21 cellular contexts compared by ENCODE assay signal in genomic region chr19:7445104-7445503, GRCh38.
"Had no signal": no experiment of that assay in that cellular context is flagged by ENCODE, and none has a peak within 500 bp of the region (broad histone marks: within the 10 kb centered on the region; RNA-seq: fewer than 3 reads in every experiment).

No MANE protein-coding gene starts in this region.

- H3K27me3 Mint-ChIP-seq: naive thymus-derived CD8-positive, alpha-beta T cell; stimulated activated memory B cell treated with anti-CD40 and anti-IgM and Interleukin-4, amounts not matched to agents 10 μg/mL and 1 μg/mL and 100 μg/mL, for 72 hours; type B pancreatic cell had no signal

- H3K4me3 Mint-ChIP-seq: immature natural killer cell; naive thymus-derived CD8-positive, alpha-beta T cell; nephron progenitor cell; stimulated activated memory B cell treated with anti-CD40 and anti-IgM and Interleukin-4, amounts not matched to agents 10 μg/mL and 1 μg/mL and 100 μg/mL, for 72 hours; type B pancreatic cell had no signal

- H3K4me1 Mint-ChIP-seq: nephron progenitor cell had no signal

- H3K27ac Mint-ChIP-seq: immature natural killer cell, nephron progenitor cell, type B pancreatic cell had no signal

- H3K9me3 Mint-ChIP-seq: naive thymus-derived CD8-positive, alpha-beta T cell; type B pancreatic cell had no signal

- H3K27ac ChIP-seq: lower lobe of right lung, prostate gland, right atrium auricular region, sigmoid colon, suprapubic skin, thyroid gland had no signal

- ATAC-seq: left colon; left ventricle myocardium superior; lower lobe of right lung; naive thymus-derived CD8-positive, alpha-beta T cell; stimulated activated memory B cell treated with anti-CD40 and anti-IgM and Interleukin-4, amounts not matched to agents 10 μg/mL and 1 μg/mL and 100 μg/mL, for 72 hours; stimulated activated naive CD8-positive, alpha-beta T cell treated with anti-CD3 and anti-CD28 coated beads, Interleukin-15, Interleukin-2, amounts not matched to agents 100 U/mL and 50 U/mL, for 24 hours had no signal

- DNase-seq: cortex of kidney; hypothalamus; immature natural killer cell; islet precursor cell; kidney glomerular epithelial cell; left colon; left ventricle myocardium superior; lower lobe of right lung; naive thymus-derived CD8-positive, alpha-beta T cell; nephron progenitor cell; nucleus accumbens; sigmoid colon; stimulated activated CD4-positive, alpha-beta T cell treated with anti-CD3 and anti-CD28 coated beads, Interleukin-2, amount 100 ng/mL, for 24 hours; stimulated activated CD4-positive, alpha-beta T cell treated with anti-CD3 and anti-CD28 coated beads, Interleukin-4, amount 100 ng/mL, for 24 hours; stimulated activated naive CD8-positive, alpha-beta T cell treated with anti-CD3 and anti-CD28 coated beads, Interleukin-15, Interleukin-2, amounts not matched to agents 100 U/mL and 50 U/mL, for 24 hours; thyroid gland had no signal

- H3K9me3 ChIP-seq: lower lobe of right lung, prostate gland, right atrium auricular region, sigmoid colon, suprapubic skin, thyroid gland had no signal
